ENCODE assay signal across 30 cellular contexts in the genomic region with DNA sequence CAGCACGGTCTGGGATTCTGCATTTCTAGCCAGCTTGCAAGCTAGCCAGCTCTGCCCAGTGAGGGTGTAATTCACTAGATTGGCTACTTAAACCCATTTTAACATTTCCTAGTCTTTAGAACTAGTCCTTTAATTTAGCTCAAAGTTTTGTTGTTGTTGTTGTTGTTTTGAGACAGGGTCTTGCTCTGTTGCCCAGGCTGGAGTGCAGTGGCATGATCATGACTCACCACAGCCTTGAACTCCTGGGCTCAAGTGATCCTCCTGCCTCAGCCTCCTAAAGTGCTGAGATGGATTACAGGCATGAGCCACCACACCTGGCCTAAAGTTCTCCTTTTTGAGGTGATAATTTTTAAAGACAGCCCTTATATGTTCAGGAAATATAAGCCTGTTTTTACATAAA.
"Had no signal": no experiment of that assay in that cellular context is flagged by ENCODE, and none has a peak within 500 bp of the region (broad histone marks: within the 10 kb centered on the region; RNA-seq: fewer than 3 reads in every experiment).

No MANE protein-coding gene starts in this region.

- H3K9me3 Mint-ChIP-seq: activated CD4-positive, alpha-beta memory T cell treated with anti-CD3 and anti-CD28 coated beads, Interleukin-2, amount 10 ng/mL, durations not matched to agents 7 days and 5 days; activated T-cell treated with anti-CD3 and anti-CD28 coated beads, Interleukin-2, amount 50 U/mL, for 24 hours; activated T-cell treated with anti-CD3 and anti-CD28 coated beads, Interleukin-2, amount 50 U/mL, for 72 hours; central memory CD8-positive, alpha-beta T cell; T-helper 2 cell treated with Interferon-gamma antibody and Interleukin-4, amounts not matched to agents 5 μg/mL and 100 μg/mL, for 36 hours had no signal

- DNase-seq: activated CD4-positive, alpha-beta memory T cell treated with anti-CD3 and anti-CD28 coated beads, Interleukin-2, amount 10 ng/mL, durations not matched to agents 7 days and 5 days; activated CD4-positive, alpha-beta T cell treated with anti-CD3 and anti-CD28 coated beads for 1 hour; activated CD4-positive, alpha-beta T cell treated with anti-CD3 and anti-CD28 coated beads for 4 hours; activated CD4-positive, alpha-beta T cell treated with anti-CD3 and anti-CD28 coated beads, Interleukin-2, amount 10 ng/mL, durations not matched to agents 7 days and 5 days; activated CD4-positive, alpha-beta T cell treated with anti-CD3 and anti-CD28 coated beads, Interleukin-2, amount 50 U/mL, for 4 hours; activated CD8-positive, alpha-beta memory T cell treated with anti-CD3 and anti-CD28 coated beads, Interleukin-2, amount 50 U/mL, for 48 hours; activated gamma-delta T cell treated with Interleukin-2 at 50 U/mL for 16 hours; activated naive CD4-positive, alpha-beta T cell treated with anti-CD3 and anti-CD28 coated beads, Interleukin-2, amount 50 U/mL, for 16 hours; activated naive CD4-positive, alpha-beta T cell treated with Interleukin-2 at 50 U/mL for 16 hours; activated T-cell treated with anti-CD3 and anti-CD28 coated beads for 4 hours; activated T-cell treated with anti-CD3 and anti-CD28 coated beads, Interleukin-2, amount 50 U/mL, for 24 hours; activated T-cell treated with anti-CD3 and anti-CD28 coated beads, Interleukin-2, amount 50 U/mL, for 72 hours; amniotic stem cell; anterior cingulate cortex; brain microvascular endothelial cell; dorsolateral prefrontal cortex; effector memory CD4-positive, alpha-beta T cell; endodermal cell; head of caudate nucleus; T-helper 17 cell; T1000 had no signal

- H3K36me3 ChIP-seq: brain microvascular endothelial cell had no signal

- H3K27ac Mint-ChIP-seq: activated CD4-positive, alpha-beta memory T cell treated with anti-CD3 and anti-CD28 coated beads, Interleukin-2, amount 10 ng/mL, durations not matched to agents 7 days and 5 days; activated CD4-positive, alpha-beta T cell treated with anti-CD3 and anti-CD28 coated beads, Interleukin-2, amount 10 ng/mL, durations not matched to agents 7 days and 5 days; activated naive CD8-positive, alpha-beta T cell; activated T-cell treated with anti-CD3 and anti-CD28 coated beads, Interleukin-2, amount 50 U/mL, for 24 hours; activated T-cell treated with anti-CD3 and anti-CD28 coated beads, Interleukin-2, amount 50 U/mL, for 72 hours; dendritic cell treated with granulocyte-macrophage colony-stimulating factor and Interleukin-4, amounts not matched to agents 40 ng/mL and 50 ng/mL, for 4 days; endodermal cell; T-helper 2 cell treated with Interferon-gamma antibody and Interleukin-4, amounts not matched to agents 5 μg/mL and 100 μg/mL, for 36 hours had no signal

- FAIRE-seq: astrocyte, bronchial epithelial cell, frontal cortex had no signal

- H3K27ac ChIP-seq: brain microvascular endothelial cell, coronary artery had no signal

- H3K4me1 Mint-ChIP-seq: activated CD4-positive, alpha-beta memory T cell treated with anti-CD3 and anti-CD28 coated beads, Interleukin-2, amount 10 ng/mL, durations not matched to agents 7 days and 5 days; activated CD4-positive, alpha-beta T cell treated with anti-CD3 and anti-CD28 coated beads, Interleukin-2, amount 10 ng/mL, durations not matched to agents 7 days and 5 days; central memory CD8-positive, alpha-beta T cell had no signal

- H3K27me3 ChIP-seq: brain microvascular endothelial cell, dorsolateral prefrontal cortex had no signal

- H3K4me3 Mint-ChIP-seq: activated CD4-positive, alpha-beta memory T cell treated with anti-CD3 and anti-CD28 coated beads, Interleukin-2, amount 10 ng/mL, durations not matched to agents 7 days and 5 days; activated CD4-positive, alpha-beta T cell treated with anti-CD3 and anti-CD28 coated beads, Interleukin-2, amount 10 ng/mL, durations not matched to agents 7 days and 5 days; activated naive CD8-positive, alpha-beta T cell; activated T-cell treated with anti-CD3 and anti-CD28 coated beads, Interleukin-2, amount 50 U/mL, for 24 hours; activated T-cell treated with anti-CD3 and anti-CD28 coated beads, Interleukin-2, amount 50 U/mL, for 72 hours; central memory CD8-positive, alpha-beta T cell; dendritic cell treated with granulocyte-macrophage colony-stimulating factor and Interleukin-4, amounts not matched to agents 40 ng/mL and 50 ng/mL, for 4 days; endodermal cell; T-helper 17 cell; T-helper 2 cell treated with Interferon-gamma antibody and Interleukin-4, amounts not matched to agents 5 μg/mL and 100 μg/mL, for 36 hours had no signal

- ATAC-seq: activated T-cell treated with anti-CD3 and anti-CD28 coated beads, Interleukin-2, amount 50 U/mL, for 72 hours; esophagus mucosa; T-helper 17 cell had no signal

- H3K4me3 ChIP-seq: coronary artery, dorsolateral prefrontal cortex had no signal

- H3K27me3 Mint-ChIP-seq: activated CD4-positive, alpha-beta memory T cell treated with anti-CD3 and anti-CD28 coated beads, Interleukin-2, amount 10 ng/mL, durations not matched to agents 7 days and 5 days; activated CD4-positive, alpha-beta T cell treated with anti-CD3 and anti-CD28 coated beads, Interleukin-2, amount 10 ng/mL, durations not matched to agents 7 days and 5 days; activated naive CD8-positive, alpha-beta T cell; activated T-cell treated with anti-CD3 and anti-CD28 coated beads, Interleukin-2, amount 50 U/mL, for 24 hours; central memory CD8-positive, alpha-beta T cell; dendritic cell treated with granulocyte-macrophage colony-stimulating factor and Interleukin-4, amounts not matched to agents 40 ng/mL and 50 ng/mL, for 4 days; T-helper 17 cell had no signal
